ENCODE assay signal across 8 cellular contexts in the genomic region with DNA sequence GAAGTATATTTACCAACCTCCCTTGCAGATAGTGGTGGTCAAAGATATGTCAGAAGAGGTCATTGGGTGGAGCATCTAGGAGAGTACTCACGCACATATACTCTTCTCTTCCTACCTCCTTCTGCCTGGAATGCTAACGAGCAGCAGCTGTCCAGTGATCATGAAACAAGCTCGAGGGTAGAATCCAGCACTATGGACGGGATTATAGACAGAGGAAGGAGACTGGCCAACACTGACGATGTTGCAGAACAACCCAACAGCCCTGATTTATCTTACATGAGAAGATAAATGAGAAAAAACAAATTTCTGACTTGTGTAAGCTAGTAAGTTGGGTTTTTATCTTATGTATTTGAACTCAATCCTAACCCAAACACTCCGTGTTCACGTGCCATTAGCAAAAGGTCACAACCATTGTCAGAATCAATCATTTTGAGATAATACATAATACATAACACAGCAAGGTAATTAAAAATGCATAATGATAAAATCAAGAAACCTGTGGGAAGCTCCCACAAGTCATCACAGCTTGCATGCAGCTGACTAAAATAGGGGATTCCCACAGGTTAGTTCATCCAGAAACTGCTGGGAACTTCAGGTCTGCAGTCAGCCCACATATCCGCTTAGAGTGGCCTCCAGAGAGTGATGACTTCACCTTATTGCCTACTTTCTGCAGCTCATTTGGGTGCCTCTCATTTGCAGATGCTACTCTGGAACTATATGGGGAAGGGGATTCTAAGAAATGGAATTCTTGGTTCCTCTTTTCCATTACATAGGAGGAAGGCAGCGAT. TPM values are rescaled to one million over a fixed set of nuclear protein-coding genes. Genes with fewer than 3 reads are reported as not detected.
DNase-seq lines count a peak whose midpoint lies in the region; ATAC-seq and TF ChIP-seq lines count a peak whose summit lies in the region.

No MANE protein-coding gene starts in this region.

- ATAC-seq in GM18502 (IDR thresholded peaks at IDR 0.05; ENCODE audit: poor library complexity, unreplicated experiment) = peak; percentile 94
- peak; percentile 83 for ATAC-seq in GM21381 (IDR thresholded peaks at IDR 0.05; ENCODE audit: unreplicated experiment)
- ATAC-seq in HG03432 (IDR thresholded peaks at IDR 0.05; ENCODE audit: unreplicated experiment) = peak; percentile 89
- ATAC-seq in foreskin keratinocyte = peak; percentile 97
- no peak for ATAC-seq in heart left ventricle
- ATAC-seq in Right ventricle myocardium inferior = no peak

- H3K9me3 ChIP-seq in heart left ventricle = peaks cover 0 to 16% (median 0%) of the 10 kb centered on the region in 12 donors

- H3K4me3 ChIP-seq in heart left ventricle = no peak overlapping the region

- H3K4me1 ChIP-seq in foreskin keratinocyte = no peaks in the 10 kb centered on the region
- no peaks in the 10 kb centered on the region for H3K4me1 ChIP-seq in heart left ventricle

- intact Hi-C loops in heart left ventricle (cut with DNase I) = no loop called here
- intact Hi-C loops in Calu3 (cut with micrococcal nuclease; ENCODE audit: unreplicated experiment) = no loop called here
- intact Hi-C loops in Right ventricle myocardium inferior (cut with DNase I) = no loop called here

- no peaks in the 10 kb centered on the region for H3K36me3 Mint-ChIP-seq in Calu3 (ENCODE audit: insufficient read depth, unreplicated experiment)

- TF ChIP-seq CTCF in foreskin keratinocyte (conservative IDR thresholded peaks at IDR 0.05) (no peak), heart left ventricle (IDR thresholded peaks at IDR 0.05) (no peak), Calu3 (IDR thresholded peaks at IDR 0.05; ENCODE audit: unreplicated experiment) (no peak)

- no peaks in the 10 kb centered on the region for H3K9me3 Mint-ChIP-seq in Calu3 (ENCODE audit: low read depth, unreplicated experiment)

- H3K27ac ChIP-seq in foreskin keratinocyte = peak overlapping the region; percentile 75
- no peak overlapping the region for H3K27ac ChIP-seq in heart left ventricle

- no peak overlapping the region for H3K4me3 Mint-ChIP-seq in Calu3 (ENCODE audit: low read depth, unreplicated experiment)

- CTCF ChIA-PET in Calu3 (lab: Charles Lee) = interaction anchor here (0.6 to 1.1 kb wide), 2 partner anchors 12 to 22 kb away, joined by 3 to 4 read pairs; no protein-coding TSS in a partner anchor

- peak; percentile 68 to 74 for DNase-seq in foreskin keratinocyte
- DNase-seq in heart left ventricle = no peak
- no peak for DNase-seq in Calu3
- no peak for DNase-seq in T-helper 9 cell
- DNase-seq in Right ventricle myocardium inferior (ENCODE audit: missing footprints) = no peak

- TF ChIP-seq POLR2A in heart left ventricle (IDR thresholded peaks at IDR 0.05) = no peak

- H3K27me3 Mint-ChIP-seq in Calu3 (ENCODE audit: unreplicated experiment) = no peaks in the 10 kb centered on the region

- 74 to 79% (median 77%) methylated on average over 9 of the region's 9 CpGs for WGBS in heart left ventricle, 4 donors

- H3K4me1 Mint-ChIP-seq in Calu3 (ENCODE audit: low read depth, unreplicated experiment) = no peaks in the 10 kb centered on the region

- no peaks in the 10 kb centered on the region for H3K36me3 ChIP-seq in heart left ventricle

- H3K27me3 ChIP-seq in foreskin keratinocyte (no peaks in the 10 kb centered on the region), heart left ventricle (no peaks in the 10 kb centered on the region)

- no peak overlapping the region for H3K27ac Mint-ChIP-seq in Calu3 (ENCODE audit: unreplicated experiment)

- no TSS peak for BruUV-seq in Calu3 (replicated peaks; lab: Mats Ljungman, UMichigan)

RNA-seq across cellular contexts. Expression of a gene that starts 36.3 kb away (rescaled TPM):
- total RNA-seq in foreskin keratinocyte = 14.8 and 15.0 TPM in 2 replicates
- 3.3 and 3.8 TPM in 2 replicates for polyA plus RNA-seq in foreskin keratinocyte
- 100 to 1,000 TPM in 2 of 9 donors, 10 to 100 TPM in 7; 26.3 to 142 (median 83.7) TPM for total RNA-seq in heart left ventricle
- polyA plus RNA-seq in heart left ventricle = 10 to 100 TPM; 21.1 to 22.3 TPM
- total RNA-seq in Calu3 (2022) = 24.6 and 30.3 TPM in 2 replicates
- 48.7 TPM for total RNA-seq in Right ventricle myocardium inferior

Comparison
In these comparisons a context has a peak if more than half of its experiments do, and no peak if none do; other contexts are left out.
1. ATAC-seq: peak in GM18502 (single experiment), GM21381 (single experiment), HG03432 (single experiment) and foreskin keratinocyte (single experiment); none in heart left ventricle (0 of 4) and Right ventricle myocardium inferior (single experiment).
2. DNase-seq: peak in foreskin keratinocyte (2 of 2); none in heart left ventricle (0 of 5), Calu3 (single experiment), T-helper 9 cell (single experiment) and Right ventricle myocardium inferior (single experiment).